8 cellular contexts compared by ENCODE assay signal in genomic region chr18:47461977-47462376, GRCh38.
"Had no signal": no experiment of that assay in that cellular context is flagged by ENCODE, and none has a peak within 500 bp of the region (broad histone marks: within the 10 kb centered on the region; RNA-seq: fewer than 3 reads in every experiment).

No MANE protein-coding gene starts in this region.

- H3K4me3 ChIP-seq: GM12878 had no signal

- DNase-seq: GDM1, GF-D8 had no signal

- ATAC-seq: GM12878 had no signal

- FAIRE-seq: G401.6, GM12878, GM12891, GM12892, GM18507, GM19239 had no signal
